In genomic region chr17:81722184-81723120, GRCh38 we compare ENCODE assay signal across 1 cellular context.
TF ChIP-seq lines count a peak whose summit lies in the region.

No MANE protein-coding gene starts in this region.

TF ChIP-seq in HepG2, 621 proteins besides CTCF, POLR2A, EP300 and RAD21 (continued from another document and continues in another):
- TF ChIP-seq GMEB1 (CRISPR knock-in tag; IDR thresholded peaks at IDR 0.05; ENCODE audit: borderline replicate concordance) = 0 out of 2 replicates have a peak, but pooled peaks have one; percentile 20
- 0 out of 2 replicates have a peak, but pooled peaks have one; percentile 55 for TF ChIP-seq ZBTB38 (CRISPR knock-in tag; IDR thresholded peaks at IDR 0.05)
- TF ChIP-seq HES4 (CRISPR knock-in tag; IDR thresholded peaks at IDR 0.05; ENCODE audit: borderline replicate concordance) = peak; percentile 42; the same call in 1 of the 2 replicates
- TF ChIP-seq ZSCAN25 (CRISPR knock-in tag; IDR thresholded peaks at IDR 0.05) = peak; percentile 55; the same call in 1 of the 2 replicates
- 0 out of 2 replicates have a peak, but pooled peaks have one; percentile 68 for TF ChIP-seq ZNF83 (CRISPR knock-in tag; IDR thresholded peaks at IDR 0.05; ENCODE audit: borderline replicate concordance)
- peak; percentile 30 for TF ChIP-seq TEAD3 (CRISPR knock-in tag; optimal IDR thresholded peaks at IDR 0.05; ENCODE audit: borderline replicate concordance)
- 0 out of 2 replicates have a peak, but pooled peaks have one; percentile 45 for TF ChIP-seq ZNF550 (CRISPR knock-in tag; IDR thresholded peaks at IDR 0.05; ENCODE audit: borderline replicate concordance)
- peak; percentile 63; the same call in 1 of the 2 replicates for TF ChIP-seq NRL (CRISPR knock-in tag; IDR thresholded peaks at IDR 0.05; ENCODE audit: borderline replicate concordance)
- TF ChIP-seq KDM5B (CRISPR knock-in tag; IDR thresholded peaks at IDR 0.05; ENCODE audit: borderline replicate concordance) = 0 out of 2 replicates have a peak, but pooled peaks have one; percentile 4
- 0 out of 2 replicates have a peak, but pooled peaks have one; percentile 15 for TF ChIP-seq POLR2AphosphoS5 (IDR thresholded peaks at IDR 0.05; ENCODE audit: low read depth, low read length)
- 0 out of 2 replicates have a peak, but pooled peaks have one; percentile 20 for TF ChIP-seq CBX5 (CRISPR knock-in tag; IDR thresholded peaks at IDR 0.05; ENCODE audit: borderline replicate concordance)
- peak; percentile 91 for TF ChIP-seq AGO1 (IDR thresholded peaks at IDR 0.05; ENCODE audit: low read depth, low read length, poor library complexity, severe bottlenecking)
- TF ChIP-seq AGO2 (optimal IDR thresholded peaks at IDR 0.05; ENCODE audit: low read depth, low read length) = peak; percentile 100
- peak; percentile 27; the same call in 1 of the 2 replicates for TF ChIP-seq ZNF574 (CRISPR knock-in tag; IDR thresholded peaks at IDR 0.05)
- TF ChIP-seq ZNF275 (CRISPR knock-in tag; IDR thresholded peaks at IDR 0.05; ENCODE audit: borderline replicate concordance) = 0 out of 2 replicates have a peak, but pooled peaks have one; percentile 24
- TF ChIP-seq SSRP1 (CRISPR knock-in tag; IDR thresholded peaks at IDR 0.05) = peak; percentile 75
- TF ChIP-seq ZNF292 (CRISPR knock-in tag; IDR thresholded peaks at IDR 0.05; ENCODE audit: borderline replicate concordance, low read depth) = 0 out of 2 replicates have a peak, but pooled peaks have one; percentile 22
- 0 out of 2 replicates have a peak, but pooled peaks have one; percentile 28 for TF ChIP-seq SNAPC4 (CRISPR knock-in tag; IDR thresholded peaks at IDR 0.05)
- 0 out of 2 replicates have a peak, but pooled peaks have one; percentile 26 for TF ChIP-seq SNAPC2 (CRISPR knock-in tag; IDR thresholded peaks at IDR 0.05)
- peak; percentile 98 for TF ChIP-seq MAFG (CRISPR knock-in tag; IDR thresholded peaks at IDR 0.05)
- no peak for TF ChIP-seq ZNF639 (CRISPR knock-in tag; conservative IDR thresholded peaks at IDR 0.05)
- 0 out of 2 replicates have a peak, but pooled peaks have one; percentile 28 for TF ChIP-seq CEBPB (IDR thresholded peaks at IDR 0.05; ENCODE audit: borderline replicate concordance, low read depth, low read length)
- 0 out of 2 replicates have a peak, but pooled peaks have one; percentile 35 for TF ChIP-seq NFATC3 (CRISPR knock-in tag; IDR thresholded peaks at IDR 0.05)
- no peak for TF ChIP-seq TCF7 (IDR thresholded peaks at IDR 0.05; ENCODE audit: low read depth)
- no peak for TF ChIP-seq ELF1 (CRISPR knock-in tag; IDR thresholded peaks at IDR 0.05)
- TF ChIP-seq ZNF788 (CRISPR knock-in tag; IDR thresholded peaks at IDR 0.05; ENCODE audit: borderline replicate concordance) = 0 out of 2 replicates have a peak, but pooled peaks have one; percentile 21
- TF ChIP-seq ZFX (CRISPR knock-in tag; IDR thresholded peaks at IDR 0.05; ENCODE audit: low read depth) = peak; percentile 33; the same call in 1 of the 2 replicates
- TF ChIP-seq ZNF766 (CRISPR knock-in tag; IDR thresholded peaks at IDR 0.05; ENCODE audit: borderline replicate concordance) = no peak
- TF ChIP-seq NPAS2 (CRISPR knock-in tag; IDR thresholded peaks at IDR 0.05; ENCODE audit: borderline replicate concordance) = no peak
- TF ChIP-seq NONO (IDR thresholded peaks at IDR 0.05) = no peak
- TF ChIP-seq NONO (CRISPR knock-in tag; conservative IDR thresholded peaks at IDR 0.05) = peak; percentile 80
- peak; percentile 20 for TF ChIP-seq HNRNPLL (IDR thresholded peaks at IDR 0.05; ENCODE audit: low read depth, low read length, poor library complexity, severe bottlenecking)
- TF ChIP-seq ZNF160 (CRISPR knock-in tag; IDR thresholded peaks at IDR 0.05) = peak; percentile 48; the same call in 1 of the 2 replicates
- TF ChIP-seq MTF2 (CRISPR knock-in tag; IDR thresholded peaks at IDR 0.05; ENCODE audit: borderline replicate concordance) = no peak
- TF ChIP-seq ZHX1 (CRISPR knock-in tag; IDR thresholded peaks at IDR 0.05; ENCODE audit: low read depth) = peak; percentile 67; the same call in 1 of the 2 replicates
- no peak for TF ChIP-seq RERE (CRISPR knock-in tag; IDR thresholded peaks at IDR 0.05; ENCODE audit: low read depth)
- TF ChIP-seq ZNF225 (CRISPR knock-in tag; IDR thresholded peaks at IDR 0.05) = peak; percentile 72; the same call in 1 of the 2 replicates
